ENCODE assay signal across 12 cellular contexts in the genomic region with DNA sequence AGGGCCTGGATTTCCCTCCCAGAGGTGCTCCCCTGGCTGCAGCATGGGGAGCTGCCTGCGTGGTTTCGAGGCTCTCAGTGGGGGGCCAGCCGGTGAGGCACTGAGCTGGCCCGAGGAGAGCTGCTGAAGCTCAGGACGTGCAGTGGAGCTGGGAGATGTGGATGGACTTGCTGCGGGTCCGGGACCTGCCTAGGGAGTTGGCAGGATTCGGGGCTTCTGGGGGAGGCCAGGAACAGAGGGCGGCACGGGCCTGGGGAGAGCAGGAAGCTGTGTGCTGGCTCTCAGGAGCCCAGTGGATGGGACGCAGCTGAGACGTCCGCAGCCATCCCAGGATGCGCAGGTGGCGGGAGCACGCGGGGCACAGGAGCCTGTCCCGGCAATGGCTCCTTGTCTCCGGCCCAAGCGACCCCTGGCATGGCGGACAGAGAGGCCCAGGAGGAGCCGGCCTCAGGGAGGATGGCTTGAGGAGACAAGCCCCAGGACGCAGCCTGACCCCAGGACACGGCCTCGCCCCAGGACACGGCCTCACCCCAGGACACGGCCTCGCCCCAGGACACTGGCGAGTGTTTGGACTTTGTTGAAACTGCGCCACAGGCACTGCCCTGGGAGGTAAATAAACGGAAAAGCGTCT.
DNase-seq lines count a peak whose midpoint lies in the region; ATAC-seq and TF ChIP-seq lines count a peak whose summit lies in the region.
"Had no signal": no experiment of that assay in that cellular context is flagged by ENCODE, and none has a peak within 500 bp of the region (broad histone marks: within the 10 kb centered on the region; RNA-seq: fewer than 3 reads in every experiment).

No MANE protein-coding gene starts in this region.

- no peaks in the 10 kb centered on the region for H3K4me1 ChIP-seq in mucosa of descending colon (ENCODE audit: low read depth)
- H3K4me1 ChIP-seq in uterus: peaks cover 6 to 7% of the 10 kb centered on the region in 2 donors

- TF ChIP-seq POLR2A in uterus (IDR thresholded peaks at IDR 0.05): no peak

- H3K36me3 ChIP-seq in mucosa of descending colon (ENCODE audit: low read depth) (no peaks in the 10 kb centered on the region), uterus (no peaks in the 10 kb centered on the region)

- H3K4me3 ChIP-seq in mucosa of descending colon: no peak overlapping the region
- H3K4me3 ChIP-seq in uterus: no peak overlapping the region

- no peaks in the 10 kb centered on the region for H3K27me3 Mint-ChIP-seq in activated T-helper 2 cell treated with anti-CD3 and anti-CD28 coated beads, Interferon-gamma antibody, Interleukin-2, Interleukin-4, amounts not matched to agents 10 μg/mL and 5 μg/mL and 100 μg/mL, durations not matched to agents 14 hours and 24 hours and 36 hours (ENCODE audit: low read depth)

- H3K27ac ChIP-seq in uterus: no peak overlapping the region

- H3K4me3 Mint-ChIP-seq in activated T-helper 2 cell treated with anti-CD3 and anti-CD28 coated beads, Interferon-gamma antibody, Interleukin-2, Interleukin-4, amounts not matched to agents 10 μg/mL and 5 μg/mL and 100 μg/mL, durations not matched to agents 14 hours and 24 hours and 36 hours (ENCODE audit: low read depth): no peak overlapping the region
- H3K4me3 Mint-ChIP-seq: CD14-positive monocyte had no signal

- peaks cover 28% of the 10 kb centered on the region for H3K4me1 Mint-ChIP-seq in activated T-helper 2 cell treated with anti-CD3 and anti-CD28 coated beads, Interferon-gamma antibody, Interleukin-2, Interleukin-4, amounts not matched to agents 10 μg/mL and 5 μg/mL and 100 μg/mL, durations not matched to agents 14 hours and 24 hours and 36 hours (ENCODE audit: low read depth)

- intact Hi-C loops in mucosa of descending colon (cut with DNase I, micrococcal nuclease): no loop called here
- intact Hi-C loops in uterus (cut with DNase I; ENCODE audit: low total_unique reads): no loop called here
- intact Hi-C loops in activated T-helper 2 cell treated with anti-CD3 and anti-CD28 coated beads, Interferon-gamma antibody, Interleukin-2, Interleukin-4, amounts not matched to agents 10 μg/mL and 5 μg/mL and 100 μg/mL, durations not matched to agents 14 hours and 24 hours and 36 hours (cut with micrococcal nuclease): no loop called here

- ATAC-seq in mucosa of descending colon: no peak

- H3K27me3 ChIP-seq in uterus: no peaks in the 10 kb centered on the region

- peak; percentile 1 for DNase-seq in stimulated activated CD4-positive, alpha-beta T cell treated with anti-CD3 and anti-CD28 coated beads, Interleukin-15, amount 100 ng/mL, for 24 hours
- no peak for DNase-seq in stimulated activated CD4-positive, alpha-beta T cell treated with anti-CD3 and anti-CD28 coated beads, Interleukin-4, amount 100 ng/mL, for 4 hours
- DNase-seq in activated CD8-positive, alpha-beta memory T cell treated with anti-CD3 and anti-CD28 coated beads, Interleukin-2, amount 50 U/mL, for 48 hours: peak; percentile 43
- DNase-seq in mucosa of descending colon (peak; percentile 0 to 40 (median 13)), uterus (peak; percentile 12), dermis blood vessel endothelial cell (no peak)
- DNase-seq in activated T-helper 2 cell treated with anti-CD3 and anti-CD28 coated beads, Interferon-gamma antibody, Interleukin-2, Interleukin-4, amounts not matched to agents 10 μg/mL and 5 μg/mL and 100 μg/mL, durations not matched to agents 14 hours and 24 hours and 36 hours (ENCODE audit: low spot score): no peak
- DNase-seq: DMS79 treated with DMSO at 0.1 percent for 48 hours, NCI-H2081 treated with DMSO at 0.1 percent for 48 hours, NCI-H82, SHP77 had no signal

- H3K36me3 Mint-ChIP-seq in activated T-helper 2 cell treated with anti-CD3 and anti-CD28 coated beads, Interferon-gamma antibody, Interleukin-2, Interleukin-4, amounts not matched to agents 10 μg/mL and 5 μg/mL and 100 μg/mL, durations not matched to agents 14 hours and 24 hours and 36 hours (ENCODE audit: low read depth): peaks cover 46% of the 10 kb centered on the region

- H3K9me3 ChIP-seq in mucosa of descending colon (no peaks in the 10 kb centered on the region), uterus (no peaks in the 10 kb centered on the region)

- no peak overlapping the region for H3K27ac Mint-ChIP-seq in activated T-helper 2 cell treated with anti-CD3 and anti-CD28 coated beads, Interferon-gamma antibody, Interleukin-2, Interleukin-4, amounts not matched to agents 10 μg/mL and 5 μg/mL and 100 μg/mL, durations not matched to agents 14 hours and 24 hours and 36 hours
- H3K27ac Mint-ChIP-seq: CD14-positive monocyte had no signal

- H3K9me3 Mint-ChIP-seq in activated T-helper 2 cell treated with anti-CD3 and anti-CD28 coated beads, Interferon-gamma antibody, Interleukin-2, Interleukin-4, amounts not matched to agents 10 μg/mL and 5 μg/mL and 100 μg/mL, durations not matched to agents 14 hours and 24 hours and 36 hours: no peaks in the 10 kb centered on the region

- TF ChIP-seq CTCF in mucosa of descending colon (IDR thresholded peaks at IDR 0.05) (no peak), uterus (IDR thresholded peaks at IDR 0.05) (no peak)

Comparison
In these comparisons a context has a peak if more than half of its experiments do, and no peak if none do; other contexts are left out.
1. DNase-seq: peak in stimulated activated CD4-positive, alpha-beta T cell treated with anti-CD3 and anti-CD28 coated beads, Interleukin-15, amount 100 ng/mL, for 24 hours (single experiment), activated CD8-positive, alpha-beta memory T cell treated with anti-CD3 and anti-CD28 coated beads, Interleukin-2, amount 50 U/mL, for 48 hours (single experiment), mucosa of descending colon (3 of 3) and uterus (2 of 2); none in stimulated activated CD4-positive, alpha-beta T cell treated with anti-CD3 and anti-CD28 coated beads, Interleukin-4, amount 100 ng/mL, for 4 hours (0 of 2), activated T-helper 2 cell treated with anti-CD3 and anti-CD28 coated beads, Interferon-gamma antibody, Interleukin-2, Interleukin-4, amounts not matched to agents 10 μg/mL and 5 μg/mL and 100 μg/mL, durations not matched to agents 14 hours and 24 hours and 36 hours (single experiment) and dermis blood vessel endothelial cell (single experiment).